ENCODE assay signal across 23 cellular contexts in genomic region chr11:112789481-112789880, GRCh38.
"Had no signal": no experiment of that assay in that cellular context is flagged by ENCODE, and none has a peak within 500 bp of the region (broad histone marks: within the 10 kb centered on the region; RNA-seq: fewer than 3 reads in every experiment).

No MANE protein-coding gene starts in this region.

- H3K27me3 ChIP-seq: dorsolateral prefrontal cortex, gastrocnemius medialis, neural progenitor cell, right lobe of liver, testis, tibial artery, upper lobe of left lung had no signal

- H3K4me3 ChIP-seq: dorsolateral prefrontal cortex, gastrocnemius medialis, left lung, neural progenitor cell, right lobe of liver, spleen, testis, tibial artery, upper lobe of left lung had no signal

- DNase-seq: dorsolateral prefrontal cortex; effector CD4-positive, alpha-beta T cell; endodermal cell; foreskin fibroblast; gastrocnemius medialis; left cardiac atrium; left lung; mesenchymal stem cell; midbrain; naive thymus-derived CD4-positive, alpha-beta T cell; right lobe of liver; spleen; stimulated activated CD4-positive, alpha-beta T cell treated with anti-CD3 and anti-CD28 coated beads, Interleukin-4, amount 100 ng/mL, for 4 hours; stimulated activated naive CD8-positive, alpha-beta T cell treated with anti-CD3 and anti-CD28 coated beads, Interleukin-15, Interleukin-2, amounts not matched to agents 100 U/mL and 50 U/mL, for 24 hours; substantia nigra; testis; tibial artery; upper lobe of left lung had no signal

- H3K9me3 ChIP-seq: gastrocnemius medialis, left lung, right lobe of liver, spleen, testis, tibial artery, upper lobe of left lung had no signal

- H3K9ac ChIP-seq: neural progenitor cell, parathyroid adenoma had no signal

- H3K79me2 ChIP-seq: parathyroid adenoma had no signal

- H3K36me3 ChIP-seq: gastrocnemius medialis, left lung, neural progenitor cell, right lobe of liver, spleen, tibial artery, upper lobe of left lung had no signal

- H3K27ac ChIP-seq: dorsolateral prefrontal cortex, epithelial cell of prostate, gastrocnemius medialis, left lung, neural progenitor cell, parathyroid adenoma, right lobe of liver, spleen, testis, tibial artery, upper lobe of left lung had no signal

- H3K4me1 ChIP-seq: neural progenitor cell, parathyroid adenoma, right lobe of liver, spleen, testis had no signal

- H3K4me2 ChIP-seq: neural progenitor cell had no signal

- ATAC-seq: esophagus mucosa; gastrocnemius medialis; left cardiac atrium; left lung; naive thymus-derived CD4-positive, alpha-beta T cell; right lobe of liver; stimulated activated memory B cell treated with anti-CD40 and anti-IgM and Interleukin-4, amounts not matched to agents 10 μg/mL and 1 μg/mL and 100 μg/mL, for 72 hours; stimulated activated naive CD8-positive, alpha-beta T cell treated with anti-CD3 and anti-CD28 coated beads, Interleukin-15, Interleukin-2, amounts not matched to agents 100 U/mL and 50 U/mL, for 24 hours had no signal

- H2AFZ ChIP-seq: neural progenitor cell, parathyroid adenoma had no signal
